Comparison of ENCODE assay signal across 1 cellular context in the genomic region with DNA sequence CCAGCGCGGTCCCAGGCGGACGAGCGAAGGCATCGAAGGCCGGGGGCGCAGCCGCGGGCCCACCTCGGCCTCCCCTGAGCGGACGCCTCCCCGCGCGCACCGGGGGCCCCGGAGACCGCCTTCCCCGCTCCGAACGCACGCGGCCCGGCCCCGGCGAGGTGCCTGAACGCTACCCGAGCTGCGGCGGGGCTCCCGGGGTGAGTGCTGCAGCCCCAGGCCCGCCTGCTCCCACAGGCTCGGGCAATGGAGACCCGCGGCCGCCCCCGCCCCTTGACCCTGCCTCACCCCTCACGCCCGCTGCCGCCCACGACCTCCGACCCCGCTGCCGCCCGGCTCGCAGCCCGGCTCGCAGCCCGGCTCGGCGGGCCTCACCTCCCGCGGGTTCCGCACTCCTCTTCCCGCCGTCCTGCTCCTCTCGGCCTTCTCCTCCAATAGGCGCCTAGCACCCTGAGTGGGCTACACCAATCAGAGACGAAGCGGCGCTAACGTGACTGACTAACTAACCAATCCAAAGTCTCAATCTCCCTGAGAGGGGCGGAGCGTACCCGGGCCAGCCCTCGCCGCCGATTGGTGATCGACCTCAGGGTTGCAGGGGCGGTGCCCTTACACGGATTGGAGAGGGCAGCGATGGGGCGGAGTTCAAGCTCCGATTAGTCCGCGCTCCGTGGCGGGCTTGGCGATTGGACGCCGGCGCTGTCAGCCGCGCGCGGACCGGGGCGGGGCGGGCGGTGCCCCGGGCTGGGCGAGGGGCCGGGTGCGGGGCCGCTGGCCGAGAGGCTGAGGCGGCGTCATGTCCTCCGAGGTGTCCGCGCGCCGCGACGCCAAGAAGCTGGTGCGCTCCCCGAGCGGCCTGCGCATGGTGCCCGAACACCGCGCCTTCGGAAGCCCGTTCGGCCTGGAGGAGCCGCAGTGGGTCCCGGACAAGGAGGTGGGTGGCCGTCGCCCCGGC.
TF ChIP-seq lines count a peak whose summit lies in the region.

Gene XRCC3 (minus strand): TSS at position 400 of the 949 bp plus-strand sequence. CDS start 4,364 bp downstream, outside the sequence.
Gene ZFYVE21 (plus strand): TSS at position 759 of the 949 bp plus-strand sequence. CDS start 32 bp downstream, at position 791.

TF ChIP-seq in K562, 482 proteins besides CTCF, POLR2A, EP300 and RAD21 (continued from another document):
- TF ChIP-seq ELK3 (CRISPR knock-in tag; IDR thresholded peaks at IDR 0.05) (no peak), CREB1 (IDR thresholded peaks at IDR 0.05) (no peak), CREB1 (CRISPR knock-in tag; IDR thresholded peaks at IDR 0.05) (peak; percentile 59; the same call in 1 of the 2 replicates), BCOR (IDR thresholded peaks at IDR 0.05) (no peak), LARP7 (IDR thresholded peaks at IDR 0.05) (no peak), ZNF146 (CRISPR knock-in tag; IDR thresholded peaks at IDR 0.05; ENCODE audit: unreplicated experiment) (no peak)
